Comparison of ENCODE assay signal across 1 cellular context in genomic region chr5:4518924-4519660, GRCh38.
TF ChIP-seq lines count a peak whose summit lies in the region.

No MANE protein-coding gene starts in this region.

TF ChIP-seq in H1, 55 proteins besides CTCF, POLR2A, EP300 and RAD21 (continued from another document):
- TF ChIP-seq CHD7 (IDR thresholded peaks at IDR 0.05; ENCODE audit: insufficient replicate concordance, low read length): no peak
- no peak for TF ChIP-seq SIN3A (conservative IDR thresholded peaks at IDR 0.05 in 1 of 2, IDR thresholded peaks at IDR 0.05 in 1 of 2; ENCODE audit: low read depth in 1 of 2, low read length in 2 of 2)
- TF ChIP-seq RFX5 (IDR thresholded peaks at IDR 0.05; ENCODE audit: borderline replicate concordance, low read depth, low read length): no peak
- no peak for TF ChIP-seq KDM4A (IDR thresholded peaks at IDR 0.05; ENCODE audit: low read depth, low read length, severe bottlenecking)
- no peak for TF ChIP-seq CTBP2 (IDR thresholded peaks at IDR 0.05; ENCODE audit: borderline replicate concordance, insufficient read depth, insufficient read length, low read length)
- no peak for TF ChIP-seq E2F6 (IDR thresholded peaks at IDR 0.05)
- TF ChIP-seq TAF1 (IDR thresholded peaks at IDR 0.05; ENCODE audit: low read depth, low read length): no peak
- TF ChIP-seq CHD2 (IDR thresholded peaks at IDR 0.05; ENCODE audit: low read length): no peak
- TF ChIP-seq KDM1A (IDR thresholded peaks at IDR 0.05; ENCODE audit: borderline replicate concordance, low read length): no peak
- no peak for TF ChIP-seq BRCA1 (IDR thresholded peaks at IDR 0.05; ENCODE audit: low read depth, low read length)
- TF ChIP-seq SRF (IDR thresholded peaks at IDR 0.05; ENCODE audit: low read depth, low read length): no peak
- no peak for TF ChIP-seq SUZ12 (IDR thresholded peaks at IDR 0.05; ENCODE audit: low read length)
- TF ChIP-seq SP2 (IDR thresholded peaks at IDR 0.05; ENCODE audit: low read length): no peak
- no peak for TF ChIP-seq CREB1 (IDR thresholded peaks at IDR 0.05)
- TF ChIP-seq EGR1 (IDR thresholded peaks at IDR 0.05; ENCODE audit: borderline replicate concordance, low read depth, low read length): no peak
- no peak for TF ChIP-seq SIRT6 (IDR thresholded peaks at IDR 0.05; ENCODE audit: low read length)
